18 cellular contexts compared by ENCODE assay signal in the genomic region with DNA sequence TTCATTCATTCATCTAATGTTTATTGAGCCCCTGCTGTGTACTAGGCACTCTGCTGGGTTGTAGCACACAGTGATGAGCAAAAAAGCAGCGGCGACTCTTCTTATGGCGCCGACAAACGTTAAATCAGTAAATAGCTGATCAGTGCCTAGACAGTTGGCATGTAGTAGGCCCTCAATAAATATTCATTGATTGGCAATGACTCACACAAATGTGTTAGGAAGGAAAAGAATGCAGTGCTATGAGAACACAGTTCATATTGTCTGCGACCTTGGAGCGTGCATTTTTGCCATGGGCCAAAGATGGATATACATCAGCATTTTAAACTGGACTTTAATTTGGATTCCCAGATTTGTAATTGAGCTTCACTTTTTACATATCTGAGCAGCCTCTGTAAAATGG. TPM values are rescaled to one million over a fixed set of nuclear protein-coding genes. Genes with fewer than 3 reads are reported as not detected.
DNase-seq lines count a peak whose midpoint lies in the region; ATAC-seq, FAIRE-seq and TF ChIP-seq lines count a peak whose summit lies in the region.
"Had no signal": no experiment of that assay in that cellular context is flagged by ENCODE, and none has a peak within 500 bp of the region (broad histone marks: within the 10 kb centered on the region; RNA-seq: fewer than 3 reads in every experiment).

No MANE protein-coding gene starts in this region.

- no peaks in the 10 kb centered on the region for H3K9me3 Mint-ChIP-seq in CD4-positive, alpha-beta T cell
- no peaks in the 10 kb centered on the region for H3K9me3 Mint-ChIP-seq in natural killer cell

- peaks cover 49% of the 10 kb centered on the region for H3K36me3 Mint-ChIP-seq in CD4-positive, alpha-beta T cell (ENCODE audit: low read depth)
- H3K36me3 Mint-ChIP-seq in natural killer cell = no peaks in the 10 kb centered on the region

- ATAC-seq in CD4-positive, alpha-beta T cell (ENCODE audit: poor library complexity) = no peak
- ATAC-seq in GM12878 = no peak
- no peak for ATAC-seq in natural killer cell
- no peak for ATAC-seq in HG02678 (IDR thresholded peaks at IDR 0.05; ENCODE audit: unreplicated experiment)
- ATAC-seq in HG02623 (IDR thresholded peaks at IDR 0.05; ENCODE audit: unreplicated experiment) = no peak
- ATAC-seq: PC-3 had no signal

- SMC1A ChIA-PET in GM12878 (lab: Charles Lee; ENCODE audit: uncharacterized antibody, unreplicated experiment) = interaction anchor here (0.8 to 2.8 kb wide), 7 partner anchors 8 to 1509 kb away, joined by 3 to 18 read pairs (median 3); no protein-coding TSS in a partner anchor

- no peak for DNase-seq in CD4-positive, alpha-beta T cell
- DNase-seq in GM12878 (ENCODE audit: low read depth, low spot score) = no peak
- no peak for DNase-seq in natural killer cell
- DNase-seq in DMS114 treated with DMSO at 0.1 percent for 48 hours (lab: John Stamatoyannopoulos, UW; ENCODE audit: unreplicated experiment) = no peak
- no peak for DNase-seq in DMS 273 (lab: John Stamatoyannopoulos, UW; ENCODE audit: unreplicated experiment)
- DNase-seq: activated CD4-positive, alpha-beta T cell treated with anti-CD3 and anti-CD28 coated beads for 1 hour; activated T-cell treated with anti-CD3 and anti-CD28 coated beads, Interleukin-2, amount 50 U/mL, for 48 hours; AML-193; brain microvascular endothelial cell; NCI-H1417; NCI-H446; PC-3; stimulated activated CD4-positive, alpha-beta T cell treated with anti-CD3 and anti-CD28 coated beads, Interleukin-2, amount 100 ng/mL, for 24 hours had no signal

- POLR2A ChIA-PET in CD4-positive, alpha-beta T cell (lab: Charles Lee) = interaction anchor here (0.8 to 1.9 kb wide), 4 partner anchors 17 to 51 kb away, joined by 3 to 8 read pairs (median 4); no protein-coding TSS in a partner anchor
- POLR2A ChIA-PET in HEK293 (lab: Yijun Ruan, JAX) (no interaction called here), GM12878 (lab: Charles Lee) (interaction anchor here (1.1 kb wide), 1 partner anchor 49 kb away, joined by 4 read pairs; no protein-coding TSS in a partner anchor)

- CTCF ChIA-PET in CD4-positive, alpha-beta T cell (lab: Charles Lee) = interaction anchor here (1.0 to 1.3 kb wide), 2 partner anchors 17 to 48 kb away, joined by 3 to 4 read pairs; no protein-coding TSS in a partner anchor
- CTCF ChIA-PET in HEK293 (lab: Yijun Ruan, JAX) = no interaction called here
- CTCF ChIA-PET in GM12878 (lab: Yijun Ruan, JAX) = interaction anchor here (0.6 to 2.0 kb wide), 5 partner anchors 20 to 54 kb away, joined by 3 to 6 read pairs (median 4); no protein-coding TSS in a partner anchor

- RAD21 ChIA-PET in GM12878 (lab: Charles Lee; ENCODE audit: unreplicated experiment) = interaction anchor here (1.1 to 1.9 kb wide), 3 partner anchors 26 to 85 kb away, joined by 5 to 6 read pairs (median 5); no protein-coding TSS in a partner anchor

- no peak for TF ChIP-seq CTCF in CD4-positive, alpha-beta T cell (IDR thresholded peaks at IDR 0.05)
- TF ChIP-seq CTCF in HEK293 (tag by site-specific recombination; IDR thresholded peaks at IDR 0.05) = no peak
- TF ChIP-seq CTCF in GM12878 (IDR thresholded peaks at IDR 0.05 in 2 of 3, conservative IDR thresholded peaks at IDR 0.05 in 1 of 3; ENCODE audit: control insufficient read depth in 2 of 3, extremely low read depth in 1 of 3, insufficient read depth in 1 of 3, low read depth in 3 of 3, low read length in 3 of 3) = no peak
- no peak for TF ChIP-seq CTCF in natural killer cell (IDR thresholded peaks at IDR 0.05)

- 87% methylated on average over 7 of the region's 7 CpGs for whole genome bisulfite sequencing in GM12878 (ENCODE audit: insufficient coverage, insufficient replicate concordance, low lambda C conversion rate, missing lambda C conversion rate)

- H3K4me3 ChIP-seq in HEK293 (ENCODE audit: low read depth, low read length) = no peak overlapping the region
- H3K4me3 ChIP-seq in GM12878 = peak overlapping the region; percentile 46

- no peaks in the 10 kb centered on the region for H3K9me3 ChIP-seq in CD4-positive, alpha-beta T cell (ENCODE audit: control insufficient read depth, low read length)
- H3K9me3 ChIP-seq in HEK293 (ENCODE audit: control insufficient read depth, insufficient read depth, low read depth, low read length) (no peaks in the 10 kb centered on the region), GM12878 (replicated peaks; ENCODE audit: control insufficient read depth, insufficient read depth, low read length) (no peaks in the 10 kb centered on the region)

- H2AFZ ChIP-seq in GM12878 (ENCODE audit: control insufficient read depth, low read depth, low read length) = no peak overlapping the region

- peak overlapping the region; percentile 39 for H3K4me2 ChIP-seq in GM12878 (ENCODE audit: control insufficient read depth, insufficient read depth)

- FAIRE-seq in GM12878 (lab: Jason Lieb, UNC) = no peak
- FAIRE-seq: frontal cortex had no signal

- H3K36me3 ChIP-seq in HEK293 (ENCODE audit: control insufficient read depth in 2 of 2, insufficient read depth in 1 of 2, low read length in 2 of 2) = peaks cover 0 to 22% of the 10 kb centered on the region in 2 experiments; a peak in 1 of 3 replicates
- H3K36me3 ChIP-seq in GM12878 (ENCODE audit: control insufficient read depth in 2 of 2, insufficient read depth in 2 of 2, low read length in 1 of 2) = peaks cover 4 to 10% of the 10 kb centered on the region in 2 experiments; a peak in 3 of 4 replicates
- H3K36me3 ChIP-seq: brain microvascular endothelial cell had no signal

- no peak overlapping the region for H3K9ac ChIP-seq in GM12878 (ENCODE audit: control insufficient read depth, insufficient read depth, low read length)

- no peak overlapping the region for H3K27ac Mint-ChIP-seq in CD4-positive, alpha-beta T cell
- peak overlapping the region; percentile 82 to 92 for H3K27ac Mint-ChIP-seq in natural killer cell
- H3K27ac Mint-ChIP-seq: progenitor cell of endocrine pancreas had no signal

- H4K20me1 ChIP-seq in GM12878 (ENCODE audit: control insufficient read depth, insufficient read depth) = peaks cover 3% of the 10 kb centered on the region; the same call in 1 of the 2 replicates

- TF ChIP-seq RAD21 in GM12878 (IDR thresholded peaks at IDR 0.05; ENCODE audit: insufficient read depth, low read depth, low read length) = no peak

- TF ChIP-seq EP300 in GM12878 (IDR thresholded peaks at IDR 0.05; ENCODE audit: borderline replicate concordance in 1 of 2, control insufficient read depth in 1 of 2, low read depth in 2 of 2, low read length in 2 of 2) = no peak

- H3K27me3 Mint-ChIP-seq in CD4-positive, alpha-beta T cell = no peaks in the 10 kb centered on the region
- no peaks in the 10 kb centered on the region for H3K27me3 Mint-ChIP-seq in natural killer cell (ENCODE audit: low read depth in 2 of 2)
- H3K27me3 Mint-ChIP-seq: progenitor cell of endocrine pancreas had no signal

- H3K4me1 ChIP-seq in HEK293 (ENCODE audit: control insufficient read depth, insufficient read depth, low read length) = peaks cover 15% of the 10 kb centered on the region
- peaks cover 26% of the 10 kb centered on the region for H3K4me1 ChIP-seq in GM12878 (ENCODE audit: control insufficient read depth, insufficient read depth, low read length)

- peaks cover 80% of the 10 kb centered on the region for H3K79me2 ChIP-seq in GM12878 (ENCODE audit: control insufficient read depth, insufficient read depth, low read length)

- H3K27me3 ChIP-seq in CD4-positive, alpha-beta T cell (ENCODE audit: control insufficient read depth, insufficient read depth, low read length) = no peaks in the 10 kb centered on the region
- H3K27me3 ChIP-seq in GM12878 (replicated peaks in 1 of 2; ENCODE audit: control insufficient read depth in 2 of 2, insufficient read depth in 2 of 2, low read length in 1 of 2) = no peaks in the 10 kb centered on the region
- H3K27me3 ChIP-seq: brain microvascular endothelial cell had no signal

- TF ChIP-seq POLR2A in GM12878 (IDR thresholded peaks at IDR 0.05; ENCODE audit: low read depth, low read length) = no peak

- BruUV-seq in GM12878 (replicated peaks; lab: Mats Ljungman, UMichigan) = no TSS peak

- no peak overlapping the region for H3K27ac ChIP-seq in CD4-positive, alpha-beta T cell (ENCODE audit: low read depth, low read length)
- no peak overlapping the region for H3K27ac ChIP-seq in HEK293 (ENCODE audit: extremely low read depth, low read depth, low read length)
- H3K27ac ChIP-seq in GM12878 (ENCODE audit: control insufficient read depth, insufficient read depth) = no peak overlapping the region
- H3K27ac ChIP-seq: brain microvascular endothelial cell had no signal

- intact Hi-C loops in CD4-positive, alpha-beta T cell (cut with DNase I, micrococcal nuclease) = no loop called here
- intact Hi-C loops in GM12878 (cut with micrococcal nuclease; ENCODE audit: unreplicated experiment) = loop anchor here (5.0 kb wide), 1 partner anchor 50 kb away; a partner anchor contains a TSS
- intact Hi-C loops in natural killer cell (cut with micrococcal nuclease) = loop anchor here (5.0 kb wide), 1 partner anchor 50 kb away; a partner anchor contains a TSS

- peaks cover 87% of the 10 kb centered on the region for H3K4me1 Mint-ChIP-seq in CD4-positive, alpha-beta T cell (ENCODE audit: low read depth)
- peaks cover 70 to 78% of the 10 kb centered on the region in 2 donors for H3K4me1 Mint-ChIP-seq in natural killer cell

- peak overlapping the region; percentile 74 for H3K4me3 Mint-ChIP-seq in CD4-positive, alpha-beta T cell
- peak overlapping the region; percentile 61 for H3K4me3 Mint-ChIP-seq in natural killer cell

- in situ Hi-C loops in GM12878 (cut with MboI) = no loop called here

TF ChIP-seq in GM12878, 131 proteins besides CTCF, POLR2A, EP300 and RAD21:
- TF ChIP-seq WRNIP1 (IDR thresholded peaks at IDR 0.05; ENCODE audit: borderline replicate concordance, low read depth, low read length) (no peak), FOXM1 (IDR thresholded peaks at IDR 0.05; ENCODE audit: low read depth, low read length) (no peak)

RNA-seq across cellular contexts. Expression of a gene that starts 52.0 kb away (rescaled TPM):
- total RNA-seq in CD4-positive, alpha-beta T cell = 100 to 1,000 TPM; 136 to 140 TPM
- total RNA-seq in GM12878 (2013; cell fraction: nucleolus; rRNA removed) = 168 and 185 TPM in 2 replicates
- 13.1 and 14.2 TPM in 2 replicates for total RNA-seq in GM12878 (2014; rRNA removed)
- 21.7 and 24.3 TPM in 2 replicates for total RNA-seq in GM12878 (2014; rRNA removed; fragmentation: Illumina TruSeq; extraction: Trizol)
- total RNA-seq in GM12878 (2021) = 45.1 and 56.5 TPM in 2 replicates
- polyA plus RNA-seq in GM12878 (2011; ENCODE audit: low read depth) = 22.8 TPM
- polyA plus RNA-seq in GM12878 (2011; rRNA removed) = 26.1 and 26.3 TPM in 2 replicates
- polyA plus RNA-seq in GM12878 (2011; cell fraction: cytosol; rRNA removed) = 15.5 and 17.1 TPM in 2 replicates
- 30.2 and 33.6 TPM in 2 replicates for polyA plus RNA-seq in GM12878 (2011; cell fraction: nucleus; rRNA removed)
- 29.8 and 30.5 TPM in 2 replicates for polyA plus RNA-seq in GM12878 (2012)
- polyA plus RNA-seq in GM12878 (2014; fragmentation: Illumina TruSeq; extraction: Trizol) = 36.1 and 40.1 TPM in 2 replicates
- 1 to 10 TPM; 8.4 to 8.6 TPM for polyA plus RNA-seq in GM12878 (2014; fragmentation: Nextera tagmentation; extraction: Ambion mirVana)
- 25.8 and 30.8 TPM in 2 replicates for polyA plus RNA-seq in GM12878 (2014; rRNA removed)
- polyA plus RNA-seq in GM12878 (2016; fragmentation: Nextera tagmentation; extraction: Ambion mirVana) = 10 to 100 TPM; 19.0 to 25.2 TPM
- 30.3 and 31.2 TPM in 2 replicates for polyA minus RNA-seq in GM12878 (2011; rRNA and poly(A)+ RNA removed)
- polyA minus RNA-seq in GM12878 (2011; cell fraction: cytosol; rRNA and poly(A)+ RNA removed) = 18.5 and 19.5 TPM in 2 replicates
- 22.7 and 56.5 TPM in 2 replicates for polyA minus RNA-seq in GM12878 (2011; cell fraction: nucleus; rRNA and poly(A)+ RNA removed)
- 100 to 1,000 TPM; 168 to 193 (median 184) TPM for total RNA-seq in natural killer cell

Comparison
In these comparisons a context has a peak if more than half of its experiments do, and no peak if none do; other contexts are left out.
1. intact Hi-C loops: an anchor here in GM12878 (5.0 kb wide) and natural killer cell (5.0 kb wide); none called in CD4-positive, alpha-beta T cell.